9 cellular contexts compared by ENCODE assay signal in the genomic region with DNA sequence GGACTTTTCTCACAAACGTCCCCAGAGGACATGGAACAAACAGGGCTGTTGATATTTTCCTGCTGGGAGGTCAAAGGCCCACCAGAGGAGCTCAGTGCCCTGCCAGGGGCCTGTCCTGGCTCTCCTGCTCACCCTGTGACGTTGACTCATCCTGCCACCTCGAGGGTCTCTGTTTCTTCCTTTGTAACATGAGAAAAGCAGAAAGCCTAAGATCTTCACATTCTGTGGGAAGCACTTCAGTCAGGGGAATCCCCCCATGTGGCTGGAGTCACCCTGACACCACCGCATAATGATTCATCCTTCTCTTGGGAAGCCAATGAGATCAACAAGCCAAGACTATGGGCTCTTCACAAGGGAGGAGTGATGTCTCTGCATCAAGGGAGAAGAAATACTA.
DNase-seq lines count a peak whose midpoint lies in the region; ATAC-seq and TF ChIP-seq lines count a peak whose summit lies in the region.
"Had no signal": no experiment of that assay in that cellular context is flagged by ENCODE, and none has a peak within 500 bp of the region (broad histone marks: within the 10 kb centered on the region; RNA-seq: fewer than 3 reads in every experiment).

No MANE protein-coding gene starts in this region.

- in situ Hi-C loops in astrocyte of the cerebellum (cut with HindIII; ENCODE audit: low sequenced_read_pairs): no loop called here

- H3K27me3 ChIP-seq in DND-41 (ENCODE audit: insufficient read depth, low read length, poor library complexity): no peaks in the 10 kb centered on the region

- no peak for TF ChIP-seq CTCF in DND-41 (IDR thresholded peaks at IDR 0.05; ENCODE audit: borderline replicate concordance, extremely low read depth, low read length, poor library complexity, severe bottlenecking)
- no peak for TF ChIP-seq CTCF in OCI-LY7 (conservative IDR thresholded peaks at IDR 0.05; ENCODE audit: low read length)
- TF ChIP-seq CTCF in astrocyte of the cerebellum (IDR thresholded peaks at IDR 0.05; ENCODE audit: low read depth, low read length, missing control alignments): no peak

- H3K9me2 ChIP-seq in OCI-LY7 (ENCODE audit: insufficient read depth, low read length): no peaks in the 10 kb centered on the region

- H3K4me2 ChIP-seq in DND-41 (ENCODE audit: insufficient read depth, low read length) (no peak overlapping the region), OCI-LY7 (ENCODE audit: low read length) (no peak overlapping the region)
- H3K4me2 ChIP-seq: PC-9 had no signal

- POLR2A ChIA-PET in OCI-LY7 (lab: Charles Lee): no interaction called here

- H3K4me3 ChIP-seq in DND-41 (ENCODE audit: low read depth in 1 of 2, low read length in 2 of 2) (no peak overlapping the region), OCI-LY7 (ENCODE audit: low read depth, low read length, poor library complexity, severe bottlenecking) (no peak overlapping the region), astrocyte of the cerebellum (ENCODE audit: low read depth, low read length) (no peak overlapping the region)
- H3K4me3 ChIP-seq: PC-9 had no signal

- no peak overlapping the region for H3K9ac ChIP-seq in DND-41 (ENCODE audit: low read depth, low read length)

- H3K27ac ChIP-seq in DND-41 (ENCODE audit: low read length) (no peak overlapping the region), OCI-LY7 (ENCODE audit: low read depth, low read length, poor library complexity, severe bottlenecking) (no peak overlapping the region)
- H3K27ac ChIP-seq: PC-9 had no signal

- no peak for DNase-seq in DND-41
- no peak for DNase-seq in OCI-LY7 (ENCODE audit: low spot score)
- peak; percentile 82 for DNase-seq in astrocyte of the cerebellum (ENCODE audit: low read depth)
- no peak for DNase-seq in sciatic nerve (ENCODE audit: low spot score)
- DNase-seq in cortex of kidney (lab: John Stamatoyannopoulos, UW): no peak
- DNase-seq in NCI-H1436 treated with DMSO at 0.1 percent for 48 hours (lab: John Stamatoyannopoulos, UW): no peak
- no peak for DNase-seq in GDM1 (lab: John Stamatoyannopoulos, UW)
- no peak for DNase-seq in germinal center (ENCODE audit: low spot score)
- DNase-seq: PC-9 had no signal

- BruUV-seq in OCI-LY7 (replicated peaks; lab: Mats Ljungman, UMichigan): no TSS peak

- H3K4me1 ChIP-seq in DND-41 (ENCODE audit: insufficient read depth, low read length) (no peaks in the 10 kb centered on the region), OCI-LY7 (ENCODE audit: insufficient read depth, low read length, poor library complexity, severe bottlenecking) (no peaks in the 10 kb centered on the region)

- H3K36me3 ChIP-seq in DND-41 (ENCODE audit: insufficient read depth, low read length) (no peaks in the 10 kb centered on the region), OCI-LY7 (ENCODE audit: insufficient read depth, low read length) (no peaks in the 10 kb centered on the region)

- no peak overlapping the region for H2AFZ ChIP-seq in DND-41 (ENCODE audit: low read depth, low read length)
- H2AFZ ChIP-seq in OCI-LY7 (ENCODE audit: low read length): peak overlapping the region; percentile 20; the same call in 1 of the 2 replicates
- H2AFZ ChIP-seq: PC-9 had no signal

- CTCF ChIA-PET in OCI-LY7 (lab: Charles Lee; ENCODE audit: unreplicated experiment): no interaction called here

- H3K9me3 ChIP-seq in DND-41 (ENCODE audit: insufficient read depth, low read length, severe bottlenecking) (no peaks in the 10 kb centered on the region), OCI-LY7 (ENCODE audit: low read length) (no peaks in the 10 kb centered on the region)

- no peaks in the 10 kb centered on the region for H4K20me1 ChIP-seq in DND-41 (ENCODE audit: insufficient read depth, low read length)
- H4K20me1 ChIP-seq in OCI-LY7 (ENCODE audit: insufficient read depth, low read length): no peaks in the 10 kb centered on the region

- intact Hi-C loops in OCI-LY7 (cut with micrococcal nuclease; ENCODE audit: unreplicated experiment) (no loop called here), sciatic nerve (cut with DNase I) (no loop called here)

- ATAC-seq in DND-41 (ENCODE audit: insufficient read depth, low read depth): peak; percentile 75
- peak; percentile 56 for ATAC-seq in sciatic nerve

- H3K79me2 ChIP-seq in DND-41 (ENCODE audit: insufficient read depth, low read length) (no peaks in the 10 kb centered on the region), OCI-LY7 (ENCODE audit: insufficient read depth, low read depth, low read length) (no peaks in the 10 kb centered on the region)
